10 cellular contexts compared by ENCODE assay signal in genomic region chr21:41411449-41412089, GRCh38. TPM values are rescaled to one million over a fixed set of nuclear protein-coding genes. Genes with fewer than 3 reads are reported as not detected.
A peak's percentile ranks its signal among the peaks of the same experiment; 100 is the strongest.
DNase-seq lines count a peak whose midpoint lies in the region; ATAC-seq and TF ChIP-seq lines count a peak whose summit lies in the region.
"Had no signal": no experiment of that assay in that cellular context is flagged by ENCODE, and none has a peak within 500 bp of the region (broad histone marks: within the 10 kb centered on the region; RNA-seq: fewer than 3 reads in every experiment).

No MANE protein-coding gene starts in this region.

- no peaks in the 10 kb centered on the region for H3K79me2 ChIP-seq in OCI-LY1 (ENCODE audit: insufficient read depth, low read length)

- ATAC-seq in foreskin keratinocyte, result peak; percentile 56

- TF ChIP-seq CTCF in OCI-LY1 (IDR thresholded peaks at IDR 0.05; ENCODE audit: low read length), result peak; percentile 67
- peak; percentile 49 for TF ChIP-seq CTCF in foreskin keratinocyte (conservative IDR thresholded peaks at IDR 0.05)
- TF ChIP-seq CTCF in uterus (IDR thresholded peaks at IDR 0.05), result no peak

- H3K4me3 ChIP-seq in OCI-LY1 (ENCODE audit: low read depth, low read length, poor library complexity, severe bottlenecking) (no peak overlapping the region), uterus (no peak overlapping the region)

- no peak for TF ChIP-seq POLR2A in uterus (IDR thresholded peaks at IDR 0.05)

- no peaks in the 10 kb centered on the region for H3F3A ChIP-seq in OCI-LY1 (ENCODE audit: insufficient read depth, low read length)

- peaks cover 38% of the 10 kb centered on the region for H3K36me3 ChIP-seq in OCI-LY1 (ENCODE audit: insufficient read depth, low read length)
- no peaks in the 10 kb centered on the region for H3K36me3 ChIP-seq in uterus

- H2AFZ ChIP-seq in OCI-LY1 (ENCODE audit: low read length), result no peak overlapping the region

- peak; percentile 17 for DNase-seq in stimulated activated CD4-positive, alpha-beta T cell treated with anti-CD3 and anti-CD28 coated beads, Interleukin-15, amount 100 ng/mL, for 24 hours
- no peak for DNase-seq in stimulated activated CD4-positive, alpha-beta T cell treated with anti-CD3 and anti-CD28 coated beads, Interleukin-4, amount 100 ng/mL, for 4 hours
- peak; percentile 37 to 78 for DNase-seq in foreskin keratinocyte
- no peak for DNase-seq in HuH-7.5 (ENCODE audit: low spot score)
- no peak for DNase-seq in amniotic stem cell (lab: John Stamatoyannopoulos, UW)
- no peak for DNase-seq in stimulated activated CD4-positive, alpha-beta T cell treated with anti-CD3 and anti-CD28 coated beads, Interleukin-12 subunit alpha, Interleukin-12 subunit beta, amount 100 ng/mL, for 4 hours
- DNase-seq in uterus, result no peak
- DNase-seq: Kasumi-1, substantia nigra had no signal

- no peak overlapping the region for H3K9ac ChIP-seq in OCI-LY1 (ENCODE audit: low read length)

- intact Hi-C loops in uterus (cut with DNase I; ENCODE audit: low total_unique reads), result no loop called here

- no peak overlapping the region for H3K4me2 ChIP-seq in OCI-LY1 (ENCODE audit: low read length)

- H3K27me3 ChIP-seq in OCI-LY1 (ENCODE audit: insufficient read depth, low read length) (no peaks in the 10 kb centered on the region; the same call in 1 of the 2 replicates), foreskin keratinocyte (no peaks in the 10 kb centered on the region), uterus (no peaks in the 10 kb centered on the region)

- no peak overlapping the region for H3K27ac ChIP-seq in OCI-LY1 (ENCODE audit: low read depth, low read length, poor library complexity, severe bottlenecking)
- no peak overlapping the region for H3K27ac ChIP-seq in foreskin keratinocyte
- H3K27ac ChIP-seq in uterus, result no peak overlapping the region

- H3K9me3 ChIP-seq in OCI-LY1 (ENCODE audit: low read length) (peaks cover 5% of the 10 kb centered on the region), uterus (no peaks in the 10 kb centered on the region)

- H3K9me2 ChIP-seq in OCI-LY1 (ENCODE audit: low read depth, low read length), result no peaks in the 10 kb centered on the region

- H4K20me1 ChIP-seq in OCI-LY1 (ENCODE audit: insufficient read depth, low read length), result no peaks in the 10 kb centered on the region

- H3K4me1 ChIP-seq in OCI-LY1 (ENCODE audit: insufficient read depth, low read length, severe bottlenecking) (peaks cover 7% of the 10 kb centered on the region), foreskin keratinocyte (no peaks in the 10 kb centered on the region), uterus (no peaks in the 10 kb centered on the region)

RNA-seq across cellular contexts. Expression of gene MX1, which starts 14.5 kb away (rescaled TPM):
- total RNA-seq in foreskin keratinocyte (251 and 297 TPM in 2 replicates), uterus (10 to 100 TPM; 23.5 to 96.3 (median 33.4) TPM)
- polyA plus RNA-seq in foreskin keratinocyte, result 154 and 172 TPM in 2 replicates

RNA-seq across cellular contexts. Expression of gene MX2, which starts 49.7 kb away (rescaled TPM):
- total RNA-seq in foreskin keratinocyte (16.7 and 43.2 TPM in 2 replicates), uterus (10 to 100 TPM in 1 of 4 donors, 1 to 10 TPM in 2, under 1 TPM in 1; 0.29 to 19.0 (median 8.2) TPM)
- polyA plus RNA-seq in foreskin keratinocyte, result 10.1 and 25.7 TPM in 2 replicates

Comparison
In these comparisons a context has a peak if more than half of its experiments do, and no peak if none do; other contexts are left out.
1. DNase-seq: peak in stimulated activated CD4-positive, alpha-beta T cell treated with anti-CD3 and anti-CD28 coated beads, Interleukin-15, amount 100 ng/mL, for 24 hours (single experiment) and foreskin keratinocyte (2 of 2); none in stimulated activated CD4-positive, alpha-beta T cell treated with anti-CD3 and anti-CD28 coated beads, Interleukin-4, amount 100 ng/mL, for 4 hours (0 of 2), HuH-7.5 (single experiment), amniotic stem cell (single experiment), stimulated activated CD4-positive, alpha-beta T cell treated with anti-CD3 and anti-CD28 coated beads, Interleukin-12 subunit alpha, Interleukin-12 subunit beta, amount 100 ng/mL, for 4 hours (single experiment) and uterus (0 of 2).
2. CTCF ChIP-seq: peak in OCI-LY1 (single experiment) and foreskin keratinocyte (single experiment); none in uterus (0 of 4).